Comparison of ENCODE assay signal across 16 cellular contexts in the genomic region with DNA sequence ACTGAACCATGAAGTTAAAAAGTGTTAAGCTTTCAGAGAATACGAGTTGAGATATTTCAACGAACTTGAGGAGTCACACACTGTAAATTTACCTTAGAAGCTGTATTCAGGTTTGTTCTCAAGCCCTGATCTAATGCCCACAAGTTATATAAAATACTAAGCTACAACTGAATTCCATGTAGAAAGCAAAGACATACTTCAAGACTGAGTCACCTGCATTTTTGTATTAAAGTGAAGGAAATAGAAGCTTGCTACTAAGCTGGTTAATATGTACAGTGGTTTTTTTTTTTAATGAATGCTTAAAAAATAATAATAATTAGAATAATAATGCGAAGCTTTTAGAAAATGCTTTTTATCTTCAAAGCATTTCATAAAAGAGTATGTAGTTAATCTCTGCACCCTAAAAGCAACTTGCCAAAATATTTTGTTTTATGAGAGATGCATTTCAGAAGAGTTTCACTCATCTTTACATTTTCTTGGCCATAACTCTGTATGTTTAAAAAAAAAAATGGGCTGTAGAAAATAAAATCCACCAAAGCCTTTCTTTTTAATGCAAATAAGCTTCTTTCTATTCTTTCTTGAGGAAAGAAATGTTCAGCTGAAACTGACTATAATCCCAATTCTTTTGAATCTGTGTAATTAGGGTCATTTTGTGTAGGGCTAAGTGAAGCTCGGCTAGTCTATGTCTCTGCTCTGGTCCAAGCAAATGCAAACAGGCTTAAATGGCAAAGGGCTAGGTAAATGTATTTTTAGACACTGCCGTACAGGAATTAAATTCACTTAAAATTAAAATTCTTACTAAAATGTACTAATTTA.
DNase-seq lines count a peak whose midpoint lies in the region; TF ChIP-seq lines count a peak whose summit lies in the region.
"Had no signal": no experiment of that assay in that cellular context is flagged by ENCODE, and none has a peak within 500 bp of the region (broad histone marks: within the 10 kb centered on the region; RNA-seq: fewer than 3 reads in every experiment).

No MANE protein-coding gene starts in this region.

- CTCF ChIA-PET in AG04449 (lab: Yijun Ruan, JAX) = no interaction called here

- POLR2A ChIA-PET in AG04449 (lab: Yijun Ruan, JAX) = no interaction called here

- TF ChIP-seq CTCF in AG04449 (IDR thresholded peaks at IDR 0.05; ENCODE audit: insufficient read depth, low read length, missing control alignments) = no peak
- TF ChIP-seq CTCF in cardiac fibroblast (IDR thresholded peaks at IDR 0.05; ENCODE audit: low read depth, low read length) = no peak
- no peak for TF ChIP-seq CTCF in kidney epithelial cell (IDR thresholded peaks at IDR 0.05; ENCODE audit: insufficient read depth, low read length, poor library complexity, severe bottlenecking)
- TF ChIP-seq CTCF in GM13976 (IDR thresholded peaks at IDR 0.05; ENCODE audit: borderline replicate concordance, control extremely low read depth, extremely low read depth, insufficient read depth, missing control alignments) = no peak

- no peak overlapping the region for H3K4me3 ChIP-seq in AG04449 (ENCODE audit: low read depth, low read length)
- H3K4me3 ChIP-seq in cardiac fibroblast (replicated peaks in 1 of 2; ENCODE audit: low read depth in 2 of 2, low read length in 2 of 2) = no peak overlapping the region
- no peak overlapping the region for H3K4me3 ChIP-seq in kidney epithelial cell (ENCODE audit: low read depth, low read length)
- H3K4me3 ChIP-seq: GM12878 had no signal

- in situ Hi-C loops in GM13976 (cut with MboI; ENCODE audit: low sequenced_read_pairs, unreplicated experiment) = no loop called here

- no peaks in the 10 kb centered on the region for H3K36me3 ChIP-seq in kidney epithelial cell (ENCODE audit: control insufficient read depth, insufficient read depth, low read length)

- H3K27me3 ChIP-seq in kidney epithelial cell (ENCODE audit: control insufficient read depth, insufficient read depth, low read length) = no peaks in the 10 kb centered on the region

- DNase-seq in AG04449 (ENCODE audit: low read depth, low spot score) (peak; percentile 21), HS-5 (ENCODE audit: low read depth) (peak; percentile 51), cardiac fibroblast (ENCODE audit: low read depth in 2 of 2) (peak; percentile 61 to 68), kidney epithelial cell (ENCODE audit: low read depth) (peak; percentile 56), hypothalamus (lab: John Stamatoyannopoulos, UW) (no peak), GM13976 (ENCODE audit: low spot score) (no peak), NK-92 (lab: John Stamatoyannopoulos, UW; ENCODE audit: unreplicated experiment) (no peak), NCI-H1436 (lab: John Stamatoyannopoulos, UW) (no peak)
- DNase-seq: activated CD4-positive, CD25-positive, alpha-beta regulatory T cell treated with anti-CD3 and anti-CD28 coated beads, Interleukin-2, amount 50 U/mL, for 72 hours; activated T-cell treated with anti-CD3 and anti-CD28 coated beads, Interleukin-2, amount 50 U/mL, for 48 hours; aorta; DMS153; mammary epithelial cell; OCI-M1; T-helper 1 cell had no signal

Comparison
In these comparisons a context has a peak if more than half of its experiments do, and no peak if none do; other contexts are left out.
1. DNase-seq: peak in AG04449 (single experiment), HS-5 (single experiment), cardiac fibroblast (2 of 2) and kidney epithelial cell (single experiment); none in hypothalamus (0 of 51), GM13976 (single experiment), NK-92 (single experiment) and NCI-H1436 (single experiment).